In the genomic region with DNA sequence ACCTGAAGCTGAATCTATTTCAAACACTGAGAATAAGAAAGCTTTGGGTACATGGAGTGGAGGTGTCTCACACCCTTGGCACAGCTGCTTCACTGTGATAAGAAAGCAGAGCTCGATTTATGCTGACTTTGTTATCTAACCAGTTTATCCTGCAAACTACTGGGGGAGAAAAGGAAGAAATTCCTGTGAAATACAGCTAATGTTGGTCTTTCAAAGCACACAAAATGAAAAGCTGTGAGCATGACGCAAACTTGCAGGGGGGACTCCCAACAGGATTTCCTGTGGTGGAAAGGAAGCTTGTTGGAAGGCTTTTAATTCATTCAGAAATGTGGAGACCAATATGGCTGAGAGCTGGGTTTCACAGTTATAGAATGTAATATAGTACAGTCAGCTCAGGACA, we compare ENCODE assay signal across 17 cellular contexts. TPM values are rescaled to one million over a fixed set of nuclear protein-coding genes. Genes with fewer than 3 reads are reported as not detected.
DNase-seq lines count a peak whose midpoint lies in the region; ATAC-seq, FAIRE-seq and TF ChIP-seq lines count a peak whose summit lies in the region.
"Had no signal": no experiment of that assay in that cellular context is flagged by ENCODE, and none has a peak within 500 bp of the region (broad histone marks: within the 10 kb centered on the region; RNA-seq: fewer than 3 reads in every experiment).

No MANE protein-coding gene starts in this region.

- CTCF ChIA-PET in K562 (lab: Yijun Ruan, JAX; ENCODE audit: low intra/inter-chr PET ratio), result no interaction called here

- H3K9ac ChIP-seq in MM.1S (ENCODE audit: low read length) (no peak overlapping the region), K562 (ENCODE audit: insufficient read depth in 1 of 2, low read depth in 2 of 2, low read length in 2 of 2) (no peak overlapping the region)

- peak; percentile 21 for DNase-seq in CMK (ENCODE audit: low read depth)
- no peak for DNase-seq in MM.1S
- peak in 2 of 4 experiments; percentile 9 to 18 for DNase-seq in K562 (ENCODE audit: extremely low read depth in 1 of 4, low spot score in 3 of 4)
- DNase-seq in lung microvascular endothelial cell (ENCODE audit: low read depth in 2 of 2), result peak; percentile 92 to 93
- no peak for DNase-seq in effector memory CD4-positive, alpha-beta T cell
- no peak for DNase-seq in left colon
- no peak for DNase-seq in activated CD4-positive, alpha-beta T cell treated with anti-CD3 and anti-CD28 coated beads, Interleukin-2, amount 50 U/mL, for 4 hours
- DNase-seq: activated B cell treated with CpG ODN at 0.5 μM for 24 hours; activated CD8-positive, alpha-beta memory T cell treated with anti-CD3 and anti-CD28 coated beads, Interleukin-2, amount 50 U/mL, for 48 hours; colonic mucosa; Karpas-422; NCI-H2029; stimulated activated CD4-positive, alpha-beta T cell treated with anti-CD3 and anti-CD28 coated beads, Interleukin-4, amount 100 ng/mL, for 4 hours; stimulated activated naive B cell treated with anti-CD40 and anti-IgM and Interleukin-4, amounts not matched to agents 10 μg/mL and 1 μg/mL and 100 μg/mL, for 72 hours had no signal

- TF ChIP-seq EP300 in K562 (IDR thresholded peaks at IDR 0.05; ENCODE audit: low read length), result no peak

- H3K4me3 ChIP-seq in MM.1S (ENCODE audit: low read length), result no peak overlapping the region
- no peak overlapping the region for H3K4me3 ChIP-seq in K562
- H3K4me3 ChIP-seq in effector memory CD4-positive, alpha-beta T cell (ENCODE audit: insufficient read depth, low read depth, low read length, poor library complexity, severe bottlenecking), result no peak overlapping the region
- H3K4me3 ChIP-seq: colonic mucosa, SJSA1, vagina had no signal

- no peaks in the 10 kb centered on the region for H3K9me1 ChIP-seq in K562 (ENCODE audit: control insufficient read depth, insufficient read depth, low read length)

- H3K9me2 ChIP-seq in MM.1S (replicated peaks; ENCODE audit: insufficient read depth, low read length), result no peaks in the 10 kb centered on the region

- 0% methylated on average over 2 of the region's 2 CpGs for whole genome bisulfite sequencing in K562 (ENCODE audit: insufficient coverage, low coverage, missing lambda C conversion rate)

- in situ Hi-C loops in K562 (cut with MboI), result no loop called here

- H3F3A ChIP-seq in MM.1S (ENCODE audit: insufficient read depth, low read length), result no peaks in the 10 kb centered on the region

- peak overlapping the region; percentile 42; the same call in 1 of the 2 replicates for H3K4me2 ChIP-seq in MM.1S (ENCODE audit: low read depth, low read length)
- no peak overlapping the region for H3K4me2 ChIP-seq in K562 (ENCODE audit: insufficient read depth, low read length)

- H3K9me3 ChIP-seq in MM.1S (replicated peaks; ENCODE audit: insufficient read depth, low read length) (no peaks in the 10 kb centered on the region), K562 (replicated peaks; ENCODE audit: control insufficient read depth, insufficient read depth, low read depth, low read length) (no peaks in the 10 kb centered on the region)
- no peaks in the 10 kb centered on the region for H3K9me3 ChIP-seq in effector memory CD4-positive, alpha-beta T cell (ENCODE audit: control insufficient read depth, low read length)
- H3K9me3 ChIP-seq: colonic mucosa, SJSA1, vagina had no signal

- POLR2A ChIA-PET in K562 (lab: Yijun Ruan, JAX), result interaction anchor here (1.7 kb wide), 1 partner anchor 9 kb away, joined by 6 read pairs; no protein-coding TSS in a partner anchor

- no peaks in the 10 kb centered on the region for H3K27me3 ChIP-seq in MM.1S (replicated peaks; ENCODE audit: insufficient read depth, low read length)
- no peaks in the 10 kb centered on the region for H3K27me3 ChIP-seq in K562 (ENCODE audit: control insufficient read depth in 2 of 2, insufficient read depth in 2 of 2, low read length in 2 of 2)
- peaks cover 2% of the 10 kb centered on the region for H3K27me3 ChIP-seq in effector memory CD4-positive, alpha-beta T cell (replicated peaks; ENCODE audit: control insufficient read depth, insufficient read depth, low read length, poor library complexity, severe bottlenecking)
- H3K27me3 ChIP-seq: colonic mucosa, SJSA1, vagina had no signal

- TF ChIP-seq RAD21 in K562 (CRISPR knock-in tag; conservative IDR thresholded peaks at IDR 0.05 in 1 of 2, IDR thresholded peaks at IDR 0.05 in 1 of 2), result no peak

- H2AFZ ChIP-seq in MM.1S (ENCODE audit: low read length) (no peak overlapping the region), K562 (ENCODE audit: low read depth, low read length) (no peak overlapping the region)

- no peak overlapping the region for H3K27ac ChIP-seq in MM.1S (ENCODE audit: low read length)
- no peak overlapping the region for H3K27ac ChIP-seq in K562 (ENCODE audit: extremely low read depth, low read depth, low read length)
- no peak overlapping the region for H3K27ac ChIP-seq in effector memory CD4-positive, alpha-beta T cell (ENCODE audit: insufficient read depth, low read length, poor library complexity, severe bottlenecking)
- H3K27ac ChIP-seq: colonic mucosa, SJSA1, vagina had no signal

- TF ChIP-seq CTCF in MM.1S (IDR thresholded peaks at IDR 0.05; ENCODE audit: low read length) (no peak), K562 (IDR thresholded peaks at IDR 0.05 in 2 of 3, conservative IDR thresholded peaks at IDR 0.05 in 1 of 3; ENCODE audit: insufficient read depth in 2 of 3, low read depth in 1 of 3, low read length in 3 of 3) (no peak)

- no TSS peak for BruUV-seq in K562 (replicated peaks; lab: Mats Ljungman, UMichigan)

- H4K20me1 ChIP-seq in MM.1S (ENCODE audit: insufficient read depth, low read length) (no peaks in the 10 kb centered on the region), K562 (replicated peaks; ENCODE audit: control insufficient read depth, insufficient read depth, low read length) (no peaks in the 10 kb centered on the region)

- H3K36me3 ChIP-seq in MM.1S (replicated peaks; ENCODE audit: insufficient read depth, low read length) (no peaks in the 10 kb centered on the region), K562 (ENCODE audit: control insufficient read depth, insufficient read depth, low read length) (no peaks in the 10 kb centered on the region)
- H3K36me3 ChIP-seq in effector memory CD4-positive, alpha-beta T cell (ENCODE audit: control insufficient read depth, insufficient read depth, low read length), result no peaks in the 10 kb centered on the region
- H3K36me3 ChIP-seq: colonic mucosa, SJSA1, vagina had no signal

- no peak for TF ChIP-seq POLR2A in K562 (conservative IDR thresholded peaks at IDR 0.05)

- H3K4me1 ChIP-seq in MM.1S (ENCODE audit: low read length) (peaks cover 6% of the 10 kb centered on the region; the same call in 1 of the 2 replicates), K562 (replicated peaks in 1 of 2; ENCODE audit: control insufficient read depth in 2 of 2, insufficient read depth in 2 of 2, low read length in 2 of 2) (no peaks in the 10 kb centered on the region; a peak in 1 of 5 replicates)
- H3K4me1 ChIP-seq in effector memory CD4-positive, alpha-beta T cell (ENCODE audit: control insufficient read depth, insufficient read depth, low read length, poor library complexity, severe bottlenecking), result no peaks in the 10 kb centered on the region
- H3K4me1 ChIP-seq: colonic mucosa had no signal

- intact Hi-C loops in K562 (cut with micrococcal nuclease), result no loop called here
- intact Hi-C loops in left colon (cut with DNase I, micrococcal nuclease), result no loop called here

- ATAC-seq in K562, result peak; percentile 47; the same call in 1 of the 3 replicates
- ATAC-seq in left colon, result no peak
- ATAC-seq in GM18870 (IDR thresholded peaks at IDR 0.05; ENCODE audit: unreplicated experiment), result no peak
- ATAC-seq: stimulated activated naive B cell treated with anti-CD40 and anti-IgM and Interleukin-4, amounts not matched to agents 10 μg/mL and 1 μg/mL and 100 μg/mL, for 72 hours had no signal

- H3K79me2 ChIP-seq in MM.1S (ENCODE audit: low read length) (no peaks in the 10 kb centered on the region), K562 (ENCODE audit: control insufficient read depth, insufficient read depth, low read length) (no peaks in the 10 kb centered on the region)

- FAIRE-seq in K562 (lab: Jason Lieb, UNC), result no peak

TF ChIP-seq in K562, 482 proteins besides CTCF, POLR2A, EP300 and RAD21 (continues in another document):
- TF ChIP-seq SAFB (IDR thresholded peaks at IDR 0.05; ENCODE audit: borderline replicate concordance, low read depth, low read length) (no peak), CBFA2T3 (IDR thresholded peaks at IDR 0.05) (peak; percentile 50), DPF2 (IDR thresholded peaks at IDR 0.05) (0 out of 2 replicates have a peak, but pooled peaks have one; percentile 29), TEAD4 (IDR thresholded peaks at IDR 0.05; ENCODE audit: low read length) (peak; percentile 35; the same call in 1 of the 2 replicates), TEAD4 (CRISPR knock-in tag; IDR thresholded peaks at IDR 0.05; ENCODE audit: borderline replicate concordance) (no peak), GABPA (tag; conservative IDR thresholded peaks at IDR 0.05; ENCODE audit: low read depth) (peak; percentile 34; the same call in 1 of the 2 replicates), PCBP1 (IDR thresholded peaks at IDR 0.05; ENCODE audit: low read depth, low read length, poor library complexity, severe bottlenecking) (no peak), ARID1B (IDR thresholded peaks at IDR 0.05) (peak; percentile 61), C11orf30 (IDR thresholded peaks at IDR 0.05; ENCODE audit: low read depth) (peak; percentile 71), ZNF316 (IDR thresholded peaks at IDR 0.05) (peak; percentile 69), MAFG (tag; conservative IDR thresholded peaks at IDR 0.05) (peak; percentile 45)

RNA-seq across cellular contexts. Expression of a gene that starts 53.4 kb away (rescaled TPM):
- total RNA-seq in K562 (2011; cell fraction: chromatin; rRNA removed; ENCODE audit: low replicate concordance), result 0.12 and 1.4 TPM in 2 replicates
- total RNA-seq in K562 (2011; cell fraction: nucleolus; rRNA removed), result not detected in 2 replicates
- total RNA-seq in K562 (2011; cell fraction: nucleoplasm; rRNA removed), result under 0.01 and 0.08 TPM in 2 replicates
- total RNA-seq in K562 (2014; rRNA removed) (not detected in 2 replicates), K562 (2014; rRNA removed; fragmentation: Illumina TruSeq; extraction: Trizol) (0.03 TPM in 1 of 2 replicates, not detected in the other), K562 (2015; rRNA removed; fragmentation: Illumina TruSeq; extraction: Trizol) (not detected in 2 replicates), K562 (2021) (0.09 and 0.27 TPM in 2 replicates), lung microvascular endothelial cell (1.3 and 2.2 TPM in 2 replicates), left colon (10 to 100 TPM; 18.6 to 22.7 TPM)
- polyA plus RNA-seq in K562 (2011; rRNA removed) (0.03 and 0.13 TPM in 2 replicates), K562 (2014; fragmentation: Illumina TruSeq; extraction: Trizol) (0.04 TPM in 2 replicates), K562 (2014; fragmentation: Nextera tagmentation; extraction: Ambion mirVana) (under 1 TPM; 0.01 to 0.03 TPM), K562 (2014; rRNA removed) (0.01 TPM in 1 of 2 replicates, not detected in the other)
- polyA plus RNA-seq in K562 (2011; cell fraction: cytosol; rRNA removed), result 0.03 TPM in 1 of 2 replicates, not detected in the other
- 0.04 and 0.06 TPM in 2 replicates for polyA plus RNA-seq in K562 (2011; cell fraction: nucleus; rRNA removed)
- polyA plus RNA-seq in K562 (2012), result 0.01 and 0.14 TPM in 2 replicates
- 0.11 and 0.12 TPM in 2 replicates for polyA minus RNA-seq in K562 (2011; rRNA and poly(A)+ RNA removed)
- polyA minus RNA-seq in K562 (2011; cell fraction: cytosol; rRNA and poly(A)+ RNA removed), result not detected in 2 replicates
- 0.78 TPM in 1 of 2 replicates, not detected in the other for polyA minus RNA-seq in K562 (2011; cell fraction: nucleus; rRNA and poly(A)+ RNA removed)

Comparison
In these comparisons a context has a peak if more than half of its experiments do, and no peak if none do; other contexts are left out.
1. DNase-seq: peak in CMK (single experiment) and lung microvascular endothelial cell (2 of 2); none in MM.1S (single experiment), effector memory CD4-positive, alpha-beta T cell (0 of 3), left colon (0 of 2) and activated CD4-positive, alpha-beta T cell treated with anti-CD3 and anti-CD28 coated beads, Interleukin-2, amount 50 U/mL, for 4 hours (0 of 2).